14 cellular contexts compared by ENCODE assay signal in genomic region chr2:141341444-141341843, GRCh38.
DNase-seq lines count a peak whose midpoint lies in the region; TF ChIP-seq lines count a peak whose summit lies in the region.
"Had no signal": no experiment of that assay in that cellular context is flagged by ENCODE, and none has a peak within 500 bp of the region (broad histone marks: within the 10 kb centered on the region; RNA-seq: fewer than 3 reads in every experiment).

No MANE protein-coding gene starts in this region.

- H3K36me3 ChIP-seq in esophagus squamous epithelium, result no peaks in the 10 kb centered on the region

- no peaks in the 10 kb centered on the region for H3K27me3 ChIP-seq in esophagus squamous epithelium

- intact Hi-C loops in esophagus squamous epithelium (cut with DNase I), result no loop called here

- peaks cover 3% of the 10 kb centered on the region for H3K9me3 Mint-ChIP-seq in osteocyte (ENCODE audit: unreplicated experiment)

- H3K4me1 ChIP-seq in esophagus squamous epithelium, result no peaks in the 10 kb centered on the region

- H3K27me3 Mint-ChIP-seq in osteocyte (ENCODE audit: unreplicated experiment), result no peaks in the 10 kb centered on the region
- H3K27me3 Mint-ChIP-seq: activated CD4-positive, alpha-beta T cell treated with anti-CD3 and anti-CD28 coated beads for 36 hours; brain had no signal

- peak overlapping the region; percentile 67 for H3K27ac Mint-ChIP-seq in osteocyte (ENCODE audit: unreplicated experiment)
- H3K27ac Mint-ChIP-seq: activated CD4-positive, alpha-beta T cell treated with anti-CD3 and anti-CD28 coated beads for 36 hours had no signal

- peak; percentile 5 for DNase-seq in Daoy (ENCODE audit: low read depth)
- peak; percentile 56 for DNase-seq in RPMI7951 (ENCODE audit: low read depth)
- peak; percentile 9 for DNase-seq in epithelial cell of esophagus (ENCODE audit: low read depth)
- DNase-seq in osteocyte (ENCODE audit: extremely low spot score, unreplicated experiment), result no peak
- DNase-seq in esophagus squamous epithelium (lab: John Stamatoyannopoulos, UW), result no peak
- DNase-seq in putamen (ENCODE audit: low spot score), result no peak
- DNase-seq in NCI-H2196 (lab: John Stamatoyannopoulos, UW; ENCODE audit: unreplicated experiment), result no peak
- DNase-seq in NCI-H774 (lab: John Stamatoyannopoulos, UW), result no peak
- DNase-seq: activated CD4-positive, alpha-beta T cell treated with anti-CD3 and anti-CD28 coated beads for 36 hours; activated T-cell treated with anti-CD3 and anti-CD28 coated beads, Interleukin-2, amount 50 U/mL, for 48 hours; NCI-H2081 treated with DMSO at 0.1 percent for 48 hours; stimulated activated naive CD8-positive, alpha-beta T cell treated with anti-CD3 and anti-CD28 coated beads, Interleukin-15, Interleukin-2, amounts not matched to agents 100 U/mL and 50 U/mL, for 24 hours had no signal

- TF ChIP-seq CTCF in epithelial cell of esophagus (IDR thresholded peaks at IDR 0.05; ENCODE audit: insufficient read depth, low read depth, low read length, missing control alignments) (no peak), osteocyte (IDR thresholded peaks at IDR 0.05) (no peak), esophagus squamous epithelium (IDR thresholded peaks at IDR 0.05) (no peak)

- no peaks in the 10 kb centered on the region for H3K9me3 ChIP-seq in esophagus squamous epithelium

- 36 to 56% methylated on average over 2 of the region's 2 CpGs for WGBS in esophagus squamous epithelium, 2 donors

- H3K4me1 Mint-ChIP-seq in osteocyte (ENCODE audit: unreplicated experiment), result peaks cover 17% of the 10 kb centered on the region
- H3K4me1 Mint-ChIP-seq: activated CD4-positive, alpha-beta T cell treated with anti-CD3 and anti-CD28 coated beads for 36 hours had no signal

- H3K4me3 ChIP-seq in epithelial cell of esophagus (ENCODE audit: low read length) (no peak overlapping the region), esophagus squamous epithelium (no peak overlapping the region)

- no peak overlapping the region for H3K27ac ChIP-seq in esophagus squamous epithelium
- H3K27ac ChIP-seq: epithelial cell of prostate had no signal

- no peak for TF ChIP-seq POLR2A in esophagus squamous epithelium (IDR thresholded peaks at IDR 0.05)

- no peak overlapping the region for H3K4me3 Mint-ChIP-seq in osteocyte (ENCODE audit: unreplicated experiment)
- H3K4me3 Mint-ChIP-seq: activated CD4-positive, alpha-beta T cell treated with anti-CD3 and anti-CD28 coated beads for 36 hours; brain had no signal

- H3K36me3 Mint-ChIP-seq in osteocyte (ENCODE audit: unreplicated experiment), result peaks cover 2% of the 10 kb centered on the region
- H3K36me3 Mint-ChIP-seq: brain had no signal

Comparison
In these comparisons a context has a peak if more than half of its experiments do, and no peak if none do; other contexts are left out.
1. DNase-seq: peak in Daoy (single experiment), RPMI7951 (single experiment) and epithelial cell of esophagus (single experiment); none in osteocyte (single experiment), esophagus squamous epithelium (single experiment), putamen (single experiment), NCI-H2196 (single experiment) and NCI-H774 (single experiment).